In the genomic region with DNA sequence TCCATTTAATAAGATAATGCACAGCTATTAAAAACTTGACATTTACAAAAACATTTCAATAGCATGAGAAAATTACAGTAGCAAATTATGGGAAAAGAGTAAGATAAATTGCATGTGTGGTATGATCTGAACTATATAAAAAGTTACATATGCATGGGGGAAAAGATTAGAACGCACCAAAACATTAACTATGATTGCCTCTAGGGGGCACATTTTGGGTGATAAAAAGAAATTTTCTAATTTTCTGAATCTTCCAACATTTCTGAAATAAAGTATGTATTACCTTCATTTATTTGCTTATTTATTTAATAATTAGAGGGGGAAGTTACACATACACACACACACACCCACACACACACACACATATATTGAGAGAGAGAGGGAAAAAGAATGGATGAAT, we compare ENCODE assay signal across 20 cellular contexts. TPM values are rescaled to one million over a fixed set of nuclear protein-coding genes. Genes with fewer than 3 reads are reported as not detected.
DNase-seq lines count a peak whose midpoint lies in the region; ATAC-seq and TF ChIP-seq lines count a peak whose summit lies in the region.
"Had no signal": no experiment of that assay in that cellular context is flagged by ENCODE, and none has a peak within 500 bp of the region (broad histone marks: within the 10 kb centered on the region; RNA-seq: fewer than 3 reads in every experiment).

No MANE protein-coding gene starts in this region.

- H3K4me2 ChIP-seq in mammary epithelial cell (ENCODE audit: insufficient read depth, low read depth, low read length): no peak overlapping the region
- no peak overlapping the region for H3K4me2 ChIP-seq in PC-9
- no peak overlapping the region for H3K4me2 ChIP-seq in smooth muscle cell
- H3K4me2 ChIP-seq in mesendoderm (ENCODE audit: low read length): no peak overlapping the region

- H3K27me3 Mint-ChIP-seq in MCF 10A (ENCODE audit: insufficient read depth, unreplicated experiment) (peaks cover 21% of the 10 kb centered on the region), endothelial cell (ENCODE audit: unreplicated experiment) (no peaks in the 10 kb centered on the region)
- H3K27me3 Mint-ChIP-seq: central memory CD8-positive, alpha-beta T cell; T-cell had no signal

- in situ Hi-C loops in mammary epithelial cell (cut with MboI; ENCODE audit: low sequenced_read_pairs in 2 of 2): no loop called here

- H3K4me1 ChIP-seq in mammary epithelial cell (ENCODE audit: insufficient read depth, low read length): no peaks in the 10 kb centered on the region
- H3K4me1 ChIP-seq in PC-9 (replicated peaks; ENCODE audit: insufficient read depth): no peaks in the 10 kb centered on the region
- H3K4me1 ChIP-seq in smooth muscle cell (ENCODE audit: low read depth): no peaks in the 10 kb centered on the region
- no peaks in the 10 kb centered on the region for H3K4me1 ChIP-seq in aorta (ENCODE audit: control insufficient read depth in 1 of 2, insufficient read depth in 2 of 2, low read length in 2 of 2)
- no peaks in the 10 kb centered on the region for H3K4me1 ChIP-seq in mesendoderm (ENCODE audit: control insufficient read depth, low read depth, low read length)

- no peak overlapping the region for H2BK120ac ChIP-seq in mesendoderm (ENCODE audit: low read depth, low read length)

- H3K56ac ChIP-seq in mesendoderm (ENCODE audit: low read length): no peak overlapping the region

- H3K79me2 ChIP-seq in mammary epithelial cell (ENCODE audit: insufficient read depth, low read length) (no peaks in the 10 kb centered on the region), PC-9 (ENCODE audit: low read depth) (no peaks in the 10 kb centered on the region), smooth muscle cell (ENCODE audit: low read depth) (no peaks in the 10 kb centered on the region), mesendoderm (ENCODE audit: control insufficient read depth, insufficient read depth, low read length) (no peaks in the 10 kb centered on the region)

- BruUV-seq in MCF 10A (replicated peaks; lab: Mats Ljungman, UMichigan): no TSS peak
- no TSS peak for BruUV-seq in mammary epithelial cell (replicated peaks; lab: Mats Ljungman, UMichigan)
- BruUV-seq in PC-9 (replicated peaks; lab: Mats Ljungman, UMichigan): no TSS peak

- H3K9me2 ChIP-seq in PC-9 (ENCODE audit: insufficient read depth): no peaks in the 10 kb centered on the region

- H3K9me3 ChIP-seq in mammary epithelial cell (replicated peaks; ENCODE audit: insufficient read depth, low read length) (no peaks in the 10 kb centered on the region), PC-9 (ENCODE audit: insufficient read depth, low read depth) (no peaks in the 10 kb centered on the region), smooth muscle cell (replicated peaks; ENCODE audit: low read depth) (no peaks in the 10 kb centered on the region), aorta (ENCODE audit: control insufficient read depth, low read length) (no peaks in the 10 kb centered on the region)

- H3K4ac ChIP-seq in mesendoderm (ENCODE audit: low read depth, low read length): no peak overlapping the region

- DNase-seq in MCF 10A (ENCODE audit: unreplicated experiment): no peak
- no peak for DNase-seq in mammary epithelial cell
- no peak for DNase-seq in PC-9
- no peak for DNase-seq in endothelial cell (ENCODE audit: low spot score)
- DNase-seq in smooth muscle cell (lab: John Stamatoyannopoulos, UW; ENCODE audit: unreplicated experiment): no peak
- DNase-seq in aorta: no peak
- no peak for DNase-seq in mesendoderm
- no peak for DNase-seq in DMS 273 treated with DMSO at 0.1 percent for 48 hours (lab: John Stamatoyannopoulos, UW)
- DNase-seq: activated CD4-positive, CD25-positive, alpha-beta regulatory T cell treated with anti-CD3 and anti-CD28 coated beads, Interleukin-2, amount 50 U/mL, for 72 hours; activated naive CD4-positive, alpha-beta T cell treated with anti-CD3 and anti-CD28 coated beads, Interleukin-2, amount 10 ng/mL, durations not matched to agents 7 days and 5 days; DMS153; NCI-H1105 treated with DMSO at 0.1 percent for 48 hours; NCI-H446; nucleus accumbens; OCI-M1; substantia nigra; T-cell had no signal

- dilution Hi-C loops in mammary epithelial cell (cut with HindIII; ENCODE audit: low sequenced_read_pairs): no loop called here

- H3K79me1 ChIP-seq in mesendoderm (ENCODE audit: low read length): no peaks in the 10 kb centered on the region

- WGBS in mammary epithelial cell (ENCODE audit: low coverage, missing lambda C conversion rate): 92% methylated on average over 1 of the region's 1 CpG
- 83% methylated on average over 1 of the region's 1 CpG for WGBS in smooth muscle cell (ENCODE audit: low lambda C conversion rate)
- 56 to 89% methylated on average over 1 of the region's 1 CpG for WGBS in aorta, 2 donors
- WGBS in mesendoderm (ENCODE audit: extremely low coverage, insufficient coverage, low lambda C conversion rate): no CpG with 5 or more reads among the region's 1 CpG

- H4K20me1 ChIP-seq in mammary epithelial cell (ENCODE audit: insufficient read depth, low read length) (no peaks in the 10 kb centered on the region), PC-9 (ENCODE audit: insufficient read depth) (no peaks in the 10 kb centered on the region), smooth muscle cell (ENCODE audit: low read depth) (no peaks in the 10 kb centered on the region)

- H3K4me1 Mint-ChIP-seq in MCF 10A (ENCODE audit: insufficient read depth, unreplicated experiment): no peaks in the 10 kb centered on the region
- H3K4me1 Mint-ChIP-seq in endothelial cell (ENCODE audit: unreplicated experiment): peaks cover 5% of the 10 kb centered on the region
- H3K4me1 Mint-ChIP-seq: activated naive CD4-positive, alpha-beta T cell treated with anti-CD3 and anti-CD28 coated beads, Interleukin-2, amount 10 ng/mL, durations not matched to agents 7 days and 5 days; central memory CD8-positive, alpha-beta T cell; memory B cell; T-cell had no signal

- no peak overlapping the region for H3K23ac ChIP-seq in mesendoderm (ENCODE audit: low read length)

- H2BK15ac ChIP-seq in mesendoderm (replicated peaks; ENCODE audit: low read depth): no peak overlapping the region

- H3K4me3 Mint-ChIP-seq in MCF 10A (ENCODE audit: unreplicated experiment) (no peak overlapping the region), endothelial cell (ENCODE audit: unreplicated experiment) (no peak overlapping the region)
- H3K4me3 Mint-ChIP-seq: activated naive CD4-positive, alpha-beta T cell treated with anti-CD3 and anti-CD28 coated beads, Interleukin-2, amount 10 ng/mL, durations not matched to agents 7 days and 5 days; central memory CD8-positive, alpha-beta T cell; memory B cell; T-cell had no signal

- H3K18ac ChIP-seq in mesendoderm (ENCODE audit: low read length): no peak overlapping the region

- H3K4me3 ChIP-seq in mammary epithelial cell (replicated peaks in 1 of 3; ENCODE audit: insufficient read depth in 1 of 3, low read depth in 2 of 3, low read length in 3 of 3) (no peak overlapping the region), PC-9 (no peak overlapping the region), smooth muscle cell (no peak overlapping the region), aorta (ENCODE audit: low read length in 2 of 2) (no peak overlapping the region), mesendoderm (ENCODE audit: low read length) (no peak overlapping the region)

- no peak overlapping the region for H4K5ac ChIP-seq in mesendoderm (ENCODE audit: low read length)

- H2AK5ac ChIP-seq in mesendoderm (ENCODE audit: low read length): no peak overlapping the region

- no peak overlapping the region for H3K9ac ChIP-seq in mammary epithelial cell (ENCODE audit: insufficient read depth, low read length)
- H3K9ac ChIP-seq in smooth muscle cell (ENCODE audit: low read depth): no peak overlapping the region
- no peak overlapping the region for H3K9ac ChIP-seq in mesendoderm (ENCODE audit: low read length)

- POLR2A ChIA-PET in MCF 10A (lab: Yijun Ruan, JAX): interaction anchor here (1.4 kb wide), 1 partner anchor 19 kb away, joined by 5 read pairs; no protein-coding TSS in a partner anchor
- POLR2A ChIA-PET in PC-9 (lab: Charles Lee; ENCODE audit: unreplicated experiment): interaction anchor here (0.6 to 0.8 kb wide), 2 partner anchors 19 to 150 kb away, joined by 5 to 9 read pairs; no protein-coding TSS in a partner anchor

- H3K27me3 ChIP-seq in mammary epithelial cell (ENCODE audit: insufficient read depth, low read length) (peaks cover 2% of the 10 kb centered on the region), PC-9 (ENCODE audit: insufficient read depth, low read depth) (no peaks in the 10 kb centered on the region), smooth muscle cell (ENCODE audit: low read depth) (no peaks in the 10 kb centered on the region), aorta (ENCODE audit: control insufficient read depth in 1 of 2, insufficient read depth in 2 of 2, low read length in 1 of 2) (no peaks in the 10 kb centered on the region), mesendoderm (ENCODE audit: insufficient read depth, low read length, poor library complexity) (no peaks in the 10 kb centered on the region)

- H3K27ac Mint-ChIP-seq in MCF 10A (ENCODE audit: low read depth, unreplicated experiment): no peak overlapping the region
- H3K27ac Mint-ChIP-seq in endothelial cell (ENCODE audit: unreplicated experiment): no peak overlapping the region
- H3K27ac Mint-ChIP-seq: activated naive CD4-positive, alpha-beta T cell treated with anti-CD3 and anti-CD28 coated beads, Interleukin-2, amount 10 ng/mL, durations not matched to agents 7 days and 5 days; memory B cell; T-cell had no signal

- ATAC-seq in aorta (ENCODE audit: low FRiP score): no peak
- ATAC-seq: esophagus mucosa, T-cell had no signal

- no peaks in the 10 kb centered on the region for H3K36me3 ChIP-seq in mammary epithelial cell (ENCODE audit: insufficient read depth, low read length)
- no peaks in the 10 kb centered on the region for H3K36me3 ChIP-seq in PC-9 (ENCODE audit: low read depth)
- H3K36me3 ChIP-seq in smooth muscle cell (ENCODE audit: low read depth): no peaks in the 10 kb centered on the region
- H3K36me3 ChIP-seq in aorta (ENCODE audit: control insufficient read depth in 1 of 2, insufficient read depth in 2 of 2, low read length in 1 of 2): no peaks in the 10 kb centered on the region
- no peaks in the 10 kb centered on the region for H3K36me3 ChIP-seq in mesendoderm (ENCODE audit: control insufficient read depth, insufficient read depth, low read length)

- H3K9me3 Mint-ChIP-seq in MCF 10A (ENCODE audit: unreplicated experiment) (no peaks in the 10 kb centered on the region), endothelial cell (ENCODE audit: unreplicated experiment) (no peaks in the 10 kb centered on the region)
- H3K9me3 Mint-ChIP-seq: activated naive CD4-positive, alpha-beta T cell treated with anti-CD3 and anti-CD28 coated beads, Interleukin-2, amount 10 ng/mL, durations not matched to agents 7 days and 5 days; central memory CD8-positive, alpha-beta T cell; memory B cell; T-cell had no signal

- peak; percentile 33 for TF ChIP-seq CTCF in MCF 10A (IDR thresholded peaks at IDR 0.05; ENCODE audit: unreplicated experiment)
- peak in 1 of 2 donors; percentile 20 for TF ChIP-seq CTCF in mammary epithelial cell (conservative IDR thresholded peaks at IDR 0.05 in 1 of 2, IDR thresholded peaks at IDR 0.05 in 1 of 2; ENCODE audit: extremely low read depth in 1 of 2, insufficient read depth in 1 of 2, low read depth in 1 of 2, low read length in 2 of 2)
- peak; percentile 38; the same call in 1 of the 2 replicates for TF ChIP-seq CTCF in PC-9 (conservative IDR thresholded peaks at IDR 0.05)
- peak; percentile 43 for TF ChIP-seq CTCF in endothelial cell (IDR thresholded peaks at IDR 0.05; ENCODE audit: unreplicated experiment)
- peak; percentile 25 for TF ChIP-seq CTCF in smooth muscle cell (IDR thresholded peaks at IDR 0.05; ENCODE audit: borderline replicate concordance, insufficient read depth, poor library complexity, severe bottlenecking)

- no peak overlapping the region for H4K8ac ChIP-seq in mesendoderm (ENCODE audit: low read depth, low read length)

- CTCF ChIA-PET in MCF 10A (lab: Yijun Ruan, JAX) (interaction anchor here (0.5 to 1.4 kb wide), 12 partner anchors 8 to 1794 kb away, joined by 3 to 6 read pairs (median 3); no protein-coding TSS in a partner anchor), mammary epithelial cell (lab: Charles Lee; ENCODE audit: low non-redundant PET) (no interaction called here), PC-9 (lab: Charles Lee) (interaction anchor here (0.6 to 0.9 kb wide), 3 partner anchors 84 to 1755 kb away, joined by 3 to 7 read pairs (median 3); partner anchors contain the start of gene APEX2)

- H3K36me3 Mint-ChIP-seq in MCF 10A (ENCODE audit: insufficient read depth, unreplicated experiment): peaks cover 20% of the 10 kb centered on the region
- peaks cover 9% of the 10 kb centered on the region for H3K36me3 Mint-ChIP-seq in endothelial cell (ENCODE audit: low read depth, unreplicated experiment)
- H3K36me3 Mint-ChIP-seq: activated naive CD4-positive, alpha-beta T cell treated with anti-CD3 and anti-CD28 coated beads, Interleukin-2, amount 10 ng/mL, durations not matched to agents 7 days and 5 days; memory B cell; T-cell had no signal

- intact Hi-C loops in MCF 10A (cut with micrococcal nuclease): loop anchor here (5.0 kb wide), 1 partner anchor 193 kb away; no protein-coding TSS in a partner anchor
- intact Hi-C loops in mammary epithelial cell (cut with micrococcal nuclease): loop anchor here (5.0 kb wide), 1 partner anchor 73 kb away; no protein-coding TSS in a partner anchor
- intact Hi-C loops in PC-9 (cut with micrococcal nuclease; ENCODE audit: unreplicated experiment): loop anchor here (10.0 kb wide), 1 partner anchor 80 kb away; no protein-coding TSS in a partner anchor
- intact Hi-C loops in aorta (cut with DNase I): no loop called here

- no peak overlapping the region for H2AFZ ChIP-seq in mammary epithelial cell (ENCODE audit: low read depth, low read length)
- H2AFZ ChIP-seq in PC-9: no peak overlapping the region
- no peak overlapping the region for H2AFZ ChIP-seq in smooth muscle cell (ENCODE audit: low read depth)

- no peak overlapping the region for H2BK5ac ChIP-seq in mesendoderm (ENCODE audit: low read length)

- no peak overlapping the region for H3K27ac ChIP-seq in mammary epithelial cell (ENCODE audit: insufficient read depth, low read depth, low read length)
- no peak overlapping the region for H3K27ac ChIP-seq in PC-9
- H3K27ac ChIP-seq in smooth muscle cell (ENCODE audit: low read depth): no peak overlapping the region
- H3K27ac ChIP-seq in aorta (ENCODE audit: low read depth in 1 of 2, low read length in 2 of 2): no peak overlapping the region
- H3K27ac ChIP-seq in mesendoderm (ENCODE audit: low read depth, low read length): no peak overlapping the region

- no peaks in the 10 kb centered on the region for H3F3A ChIP-seq in PC-9 (ENCODE audit: insufficient read depth, low read depth)
- no peaks in the 10 kb centered on the region for H3F3A ChIP-seq in smooth muscle cell (ENCODE audit: low read depth)

RNA-seq across cellular contexts. Expression of gene KDM5C, which starts 19.6 kb away (rescaled TPM):
- total RNA-seq in MCF 10A (2022): 163 and 167 TPM in 2 replicates
- total RNA-seq in mammary epithelial cell: 100 to 1,000 TPM; 106 to 125 TPM
- 40.2 TPM for polyA plus RNA-seq in mammary epithelial cell
- 90.0 TPM for polyA minus RNA-seq in mammary epithelial cell
- total RNA-seq in PC-9 (2021): 133 and 142 TPM in 2 replicates
- 132 TPM for total RNA-seq in endothelial cell (ENCODE audit: unreplicated experiment)
- total RNA-seq in smooth muscle cell: 183 and 191 TPM in 2 replicates
- 78.7 and 80.2 TPM in 2 replicates for polyA plus RNA-seq in smooth muscle cell
- 100 to 1,000 TPM in 1 of 2 donors, 10 to 100 TPM in 1; 78.7 to 118 TPM for total RNA-seq in aorta
- 10 to 100 TPM; 14.0 to 37.1 TPM for polyA plus RNA-seq in aorta
- polyA plus RNA-seq in mesendoderm (2013, experiment 1 of 2): 33.4 TPM
- 31.7 TPM for polyA plus RNA-seq in mesendoderm (2013, experiment 2 of 2)

RNA-seq across cellular contexts. Expression of gene IQSEC2, which starts 36.8 kb away (rescaled TPM):
- total RNA-seq in MCF 10A (2022) (19.8 and 23.0 TPM in 2 replicates), mammary epithelial cell (10 to 100 TPM; 12.0 to 12.3 TPM), PC-9 (2021) (45.7 and 49.3 TPM in 2 replicates), endothelial cell (ENCODE audit: unreplicated experiment) (38.9 TPM), smooth muscle cell (3.8 and 6.9 TPM in 2 replicates), aorta (10 to 100 TPM; 17.1 to 27.4 TPM)
- polyA plus RNA-seq in mammary epithelial cell (4.1 TPM), smooth muscle cell (4.2 and 5.2 TPM in 2 replicates), aorta (10 to 100 TPM; 15.2 to 15.4 TPM)
- polyA minus RNA-seq in mammary epithelial cell: 10.7 TPM
- polyA plus RNA-seq in mesendoderm (2013, experiment 1 of 2): 18.7 TPM
- polyA plus RNA-seq in mesendoderm (2013, experiment 2 of 2): 19.1 TPM

Comparison
In these comparisons a context has a peak if more than half of its experiments do, and no peak if none do; other contexts are left out.
1. intact Hi-C loops: an anchor here in MCF 10A (5.0 kb wide), mammary epithelial cell (5.0 kb wide) and PC-9 (10.0 kb wide); none called in aorta.